In the genomic region with DNA sequence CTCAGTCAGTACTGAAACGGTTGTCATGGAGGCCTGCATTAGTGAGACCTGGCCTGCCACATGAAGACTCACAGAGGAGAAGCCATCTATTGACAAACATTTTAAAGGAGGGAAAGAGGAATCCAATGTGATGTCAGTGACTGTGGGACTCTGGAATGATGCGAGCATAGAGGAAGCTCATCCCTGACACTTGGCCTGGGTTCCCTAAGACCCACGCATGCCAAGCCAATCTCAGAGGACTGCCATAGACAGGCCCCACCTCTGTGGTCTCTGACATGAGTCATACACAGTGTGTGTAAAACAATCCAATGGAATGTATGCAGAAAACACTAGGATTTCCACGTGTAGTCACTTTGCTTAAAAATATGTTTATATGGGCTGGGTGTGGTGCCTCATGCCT, we compare ENCODE assay signal across 17 cellular contexts. TPM values are rescaled to one million over a fixed set of nuclear protein-coding genes. Genes with fewer than 3 reads are reported as not detected.
DNase-seq lines count a peak whose midpoint lies in the region; ATAC-seq and TF ChIP-seq lines count a peak whose summit lies in the region.
"Had no signal": no experiment of that assay in that cellular context is flagged by ENCODE, and none has a peak within 500 bp of the region (broad histone marks: within the 10 kb centered on the region; RNA-seq: fewer than 3 reads in every experiment).

No MANE protein-coding gene starts in this region.

- ATAC-seq in HG03108 (IDR thresholded peaks at IDR 0.05; ENCODE audit: unreplicated experiment) (no peak), T-cell (replicated peaks in 1 of 4) (no peak)
- ATAC-seq: gastrocnemius medialis had no signal

- peak; percentile 57 for DNase-seq in AG04450 (ENCODE audit: low read depth, low spot score)
- DNase-seq in HS-5 (ENCODE audit: low read depth) = peak; percentile 81
- peak; percentile 57 for DNase-seq in astrocyte of the hippocampus (ENCODE audit: low read depth, low spot score)
- DNase-seq in islet precursor cell = peak; percentile 64
- DNase-seq in stimulated activated CD4-positive, alpha-beta T cell treated with anti-CD3 and anti-CD28 coated beads, Interleukin-4, amount 100 ng/mL, for 4 hours = no peak
- DNase-seq in stimulated activated CD4-positive, alpha-beta T cell treated with anti-CD3 and anti-CD28 coated beads, Interleukin-4, amount 100 ng/mL, for 1 hour = no peak
- no peak for DNase-seq in T-cell
- DNase-seq: activated CD4-positive, CD25-positive, alpha-beta regulatory T cell treated with anti-CD3 and anti-CD28 coated beads, Interleukin-2, amount 50 U/mL, for 72 hours; gastrocnemius medialis; left ventricle myocardium inferior; NCI-H1417; NCI-H82; stimulated activated CD4-positive, alpha-beta T cell treated with anti-CD3 and anti-CD28 coated beads, Interleukin-12 subunit alpha, Interleukin-12 subunit beta, amount 100 ng/mL, for 4 hours had no signal

- POLR2A ChIA-PET in AG04450 (lab: Yijun Ruan, JAX) = interaction anchor here (0.6 to 0.7 kb wide), 2 partner anchors 24 to 978 kb away, joined by 3 read pairs; no protein-coding TSS in a partner anchor
- POLR2A ChIA-PET in T-cell (lab: Charles Lee) = no interaction called here

- peak overlapping the region; percentile 54 for H3K27ac ChIP-seq in AG04450 (ENCODE audit: low read depth, low read length)
- H3K27ac ChIP-seq: BLaER1, gastrocnemius medialis, left ventricle myocardium inferior, SK-N-MC had no signal

- no peak overlapping the region for H3K27ac Mint-ChIP-seq in T-cell
- H3K27ac Mint-ChIP-seq: activated T-helper 1 cell treated with anti-CD3 and anti-CD28 coated beads, Interleukin-12 subunit alpha, Interleukin-12 subunit beta, Interleukin-2, Interleukin-4 antibody, amounts not matched to agents 30 ng/mL and 10 ng/mL and 1 ng/mL, durations not matched to agents 14 hours and 24 hours and 36 hours had no signal

- no peak for TF ChIP-seq CTCF in AG04450 (IDR thresholded peaks at IDR 0.05; ENCODE audit: low read depth, low read length)

- no peaks in the 10 kb centered on the region for H3K4me1 Mint-ChIP-seq in T-cell

- peaks cover 5% of the 10 kb centered on the region for H3K36me3 Mint-ChIP-seq in T-cell

- no peaks in the 10 kb centered on the region for H3K9me3 Mint-ChIP-seq in T-cell
- H3K9me3 Mint-ChIP-seq: activated T-helper 1 cell treated with anti-CD3 and anti-CD28 coated beads, Interleukin-12 subunit alpha, Interleukin-12 subunit beta, Interleukin-2, Interleukin-4 antibody, amounts not matched to agents 30 ng/mL and 10 ng/mL and 1 ng/mL, durations not matched to agents 14 hours and 24 hours and 36 hours had no signal

- no peak overlapping the region for H3K4me3 Mint-ChIP-seq in T-cell
- H3K4me3 Mint-ChIP-seq: activated T-helper 1 cell treated with anti-CD3 and anti-CD28 coated beads, Interleukin-12 subunit alpha, Interleukin-12 subunit beta, Interleukin-2, Interleukin-4 antibody, amounts not matched to agents 30 ng/mL and 10 ng/mL and 1 ng/mL, durations not matched to agents 14 hours and 24 hours and 36 hours had no signal

- CTCF ChIA-PET in AG04450 (lab: Charles Lee) = interaction anchor here (1.3 kb wide), 1 partner anchor 20 kb away, joined by 4 read pairs; no protein-coding TSS in a partner anchor
- CTCF ChIA-PET in T-cell (lab: Charles Lee) = interaction anchor here in 1 of 2 donors (0.7 kb wide), 1 partner anchor 54 kb away, joined by 4 read pairs; no protein-coding TSS in a partner anchor

- H3K9me3 ChIP-seq in AG04450 (ENCODE audit: control insufficient read depth, insufficient read depth, low read length) = no peaks in the 10 kb centered on the region
- H3K9me3 ChIP-seq: BLaER1, gastrocnemius medialis, left ventricle myocardium inferior had no signal

- H3K27me3 ChIP-seq in AG04450 (ENCODE audit: control insufficient read depth, insufficient read depth, low read length) = no peaks in the 10 kb centered on the region
- H3K27me3 ChIP-seq: BLaER1, gastrocnemius medialis had no signal

- no peak overlapping the region for H3K4me3 ChIP-seq in AG04450 (ENCODE audit: low read depth, low read length)
- H3K4me3 ChIP-seq: BLaER1, gastrocnemius medialis, left ventricle myocardium inferior, SK-N-MC had no signal

- no peaks in the 10 kb centered on the region for H3K27me3 Mint-ChIP-seq in T-cell

RNA-seq across cellular contexts. Expression of gene DPY19L3, which starts 7.8 kb away (rescaled TPM):
- polyA plus RNA-seq in AG04450 (2011; rRNA removed) = 38.4 and 39.2 TPM in 2 replicates
- 74.1 and 75.7 TPM in 2 replicates for polyA minus RNA-seq in AG04450 (2011; rRNA and poly(A)+ RNA removed)
- 10 to 100 TPM; 11.1 to 17.4 (median 15.5) TPM for total RNA-seq in T-cell

RNA-seq across cellular contexts. Expression of gene ZNF507, which starts 52.3 kb away (rescaled TPM):
- 15.9 and 20.3 TPM in 2 replicates for polyA plus RNA-seq in AG04450 (2011; rRNA removed)
- 19.9 and 24.9 TPM in 2 replicates for polyA minus RNA-seq in AG04450 (2011; rRNA and poly(A)+ RNA removed)
- 10 to 100 TPM; 32.6 to 38.2 (median 35.9) TPM for total RNA-seq in T-cell

Comparison
In these comparisons a context has a peak if more than half of its experiments do, and no peak if none do; other contexts are left out.
1. DNase-seq: peak in AG04450 (single experiment), HS-5 (single experiment), astrocyte of the hippocampus (single experiment) and islet precursor cell (single experiment); none in stimulated activated CD4-positive, alpha-beta T cell treated with anti-CD3 and anti-CD28 coated beads, Interleukin-4, amount 100 ng/mL, for 4 hours (0 of 2), stimulated activated CD4-positive, alpha-beta T cell treated with anti-CD3 and anti-CD28 coated beads, Interleukin-4, amount 100 ng/mL, for 1 hour (single experiment) and T-cell (0 of 34).